Comparison of ENCODE assay signal across 1 cellular context in genomic region chr17:42027961-42028790, GRCh38.
A peak's percentile ranks its signal among the peaks of the same experiment; 100 is the strongest.
TF ChIP-seq lines count a peak whose summit lies in the region.

No MANE protein-coding gene starts in this region.

TF ChIP-seq in HepG2, 621 proteins besides CTCF, POLR2A, EP300 and RAD21 (continued from another document and continues in another):
- TF ChIP-seq AHDC1 (CRISPR knock-in tag; IDR thresholded peaks at IDR 0.05; ENCODE audit: borderline replicate concordance) (no peak), ZNF792 (CRISPR knock-in tag; IDR thresholded peaks at IDR 0.05) (peak; percentile 50; the same call in 1 of the 2 replicates), ZNF691 (CRISPR knock-in tag; IDR thresholded peaks at IDR 0.05; ENCODE audit: borderline replicate concordance, low read depth) (peak; percentile 30; the same call in 1 of the 2 replicates), MAX (IDR thresholded peaks at IDR 0.05) (peak; percentile 70), NR2F6 (IDR thresholded peaks at IDR 0.05) (no peak), NR2F6 (CRISPR knock-in tag; IDR thresholded peaks at IDR 0.05) (0 out of 2 replicates have a peak, but pooled peaks have one; percentile 52), ZNF235 (CRISPR knock-in tag; IDR thresholded peaks at IDR 0.05; ENCODE audit: borderline replicate concordance) (peak; percentile 58; the same call in 1 of the 2 replicates), HNF1A (IDR thresholded peaks at IDR 0.05; ENCODE audit: low read depth) (no peak), HNF1A (CRISPR knock-in tag; IDR thresholded peaks at IDR 0.05; ENCODE audit: borderline replicate concordance) (0 out of 2 replicates have a peak, but pooled peaks have one; percentile 38), ZGPAT (CRISPR knock-in tag; IDR thresholded peaks at IDR 0.05) (peak; percentile 38), KLF11 (CRISPR knock-in tag; IDR thresholded peaks at IDR 0.05) (peak; percentile 88), ZMYM4 (CRISPR knock-in tag; IDR thresholded peaks at IDR 0.05) (0 out of 2 replicates have a peak, but pooled peaks have one; percentile 21), NCOA2 (CRISPR knock-in tag; IDR thresholded peaks at IDR 0.05) (0 out of 2 replicates have a peak, but pooled peaks have one; percentile 24), KLF13 (CRISPR knock-in tag; IDR thresholded peaks at IDR 0.05) (peak; percentile 66; the same call in 1 of the 2 replicates), IKZF5 (CRISPR knock-in tag; IDR thresholded peaks at IDR 0.05) (peak; percentile 44; the same call in 1 of the 2 replicates), GABPB1 (CRISPR knock-in tag; IDR thresholded peaks at IDR 0.05) (peak; percentile 23; the same call in 1 of the 2 replicates), MIXL1 (CRISPR knock-in tag; IDR thresholded peaks at IDR 0.05) (peak; percentile 20; the same call in 1 of the 2 replicates), TAF1 (CRISPR knock-in tag; IDR thresholded peaks at IDR 0.05) (peak; percentile 31; the same call in 1 of the 2 replicates), CENPX (CRISPR knock-in tag; IDR thresholded peaks at IDR 0.05) (no peak), SOX6 (IDR thresholded peaks at IDR 0.05) (no peak), SOX6 (CRISPR knock-in tag; IDR thresholded peaks at IDR 0.05) (peak; percentile 9; the same call in 1 of the 2 replicates), TEF (CRISPR knock-in tag; IDR thresholded peaks at IDR 0.05) (no peak), GPBP1L1 (CRISPR knock-in tag; IDR thresholded peaks at IDR 0.05) (no peak), ZNF280B (CRISPR knock-in tag; IDR thresholded peaks at IDR 0.05; ENCODE audit: borderline replicate concordance) (peak; percentile 39; the same call in 1 of the 2 replicates), MIER2 (CRISPR knock-in tag; IDR thresholded peaks at IDR 0.05) (0 out of 2 replicates have a peak, but pooled peaks have one; percentile 49), CENPT (CRISPR knock-in tag; IDR thresholded peaks at IDR 0.05; ENCODE audit: low read depth) (peak; percentile 71; the same call in 1 of the 2 replicates), XRCC5 (optimal IDR thresholded peaks at IDR 0.05; ENCODE audit: low read length) (peak; percentile 92), TFE3 (CRISPR knock-in tag; IDR thresholded peaks at IDR 0.05) (peak; percentile 36; the same call in 1 of the 2 replicates), KLF6 (CRISPR knock-in tag; IDR thresholded peaks at IDR 0.05) (0 out of 2 replicates have a peak, but pooled peaks have one; percentile 29), BORCS8-MEF2B (CRISPR knock-in tag; IDR thresholded peaks at IDR 0.05) (peak; percentile 87), TCF7 (IDR thresholded peaks at IDR 0.05; ENCODE audit: low read depth) (peak; percentile 7; the same call in 1 of the 2 replicates)
